Comparison of ENCODE assay signal across 34 cellular contexts in the genomic region with DNA sequence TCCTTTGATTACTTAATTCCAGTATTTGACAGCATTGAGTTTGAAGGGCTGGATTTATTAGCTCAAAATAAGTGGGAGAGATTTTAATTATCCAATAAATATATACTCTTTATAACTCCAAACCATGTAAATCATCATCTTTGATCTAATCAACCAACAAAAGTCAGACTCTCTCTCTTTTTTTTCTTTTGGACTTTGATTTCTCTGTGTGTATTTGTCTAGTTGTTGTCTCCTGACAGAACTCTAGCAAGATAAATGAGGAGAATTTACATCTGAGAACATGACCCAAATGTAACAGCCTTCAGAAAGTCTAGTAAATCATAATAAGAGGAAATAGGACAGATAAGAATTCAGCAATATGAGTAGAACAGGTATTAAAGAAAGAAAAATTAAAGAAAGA.
"Had no signal": no experiment of that assay in that cellular context is flagged by ENCODE, and none has a peak within 500 bp of the region (broad histone marks: within the 10 kb centered on the region; RNA-seq: fewer than 3 reads in every experiment).

No MANE protein-coding gene starts in this region.

- H3K4me2 ChIP-seq: KMS-11 had no signal

- H3K9me3 ChIP-seq: MG63 had no signal

- H3K9ac ChIP-seq: KMS-11 had no signal

- DNase-seq: Karpas-422, Kasumi-1, KG1, MG63, MM.1S, NCI-H1048, NCI-H1092, NCI-H1092 treated with DMSO at 0.1 percent for 48 hours, NCI-H1105, NCI-H1105 treated with DMSO at 0.1 percent for 48 hours, NCI-H1417, NCI-H1417 treated with DMSO at 0.1 percent for 48 hours, NCI-H1436, NCI-H1436 treated with DMSO at 0.1 percent for 48 hours, NCI-H146, NCI-H1694, NCI-H1694 treated with DMSO at 0.1 percent for 48 hours, NCI-H187, NCI-H187 treated with DMSO at 0.1 percent for 48 hours, NCI-H1930, NCI-H2029, NCI-H2029 treated with DMSO at 0.1 percent for 48 hours, NCI-H2081, NCI-H2081 treated with DMSO at 0.1 percent for 48 hours, NCI-H2107, NCI-H2171, NCI-H2171 treated with DMSO at 0.1 percent for 48 hours, NCI-H2227 treated with DMSO at 0.1 percent for 48 hours, NCI-H226, NCI-H345, NCI-H446, NCI-H446 treated with DMSO at 0.1 percent for 48 hours, NCI-H510A had no signal

- H3K27ac ChIP-seq: KMS-11 had no signal

- H3K36me3 ChIP-seq: MG63 had no signal

- H3K4me3 ChIP-seq: MG63 had no signal

- H3K27me3 ChIP-seq: MG63 had no signal
